ENCODE assay signal across 27 cellular contexts in genomic region chr7:64879097-64879730, GRCh38. TPM values are rescaled to one million over a fixed set of nuclear protein-coding genes. Genes with fewer than 3 reads are reported as not detected.
DNase-seq lines count a peak whose midpoint lies in the region; ATAC-seq and TF ChIP-seq lines count a peak whose summit lies in the region.
"Had no signal": no experiment of that assay in that cellular context is flagged by ENCODE, and none has a peak within 500 bp of the region (broad histone marks: within the 10 kb centered on the region; RNA-seq: fewer than 3 reads in every experiment).

No MANE protein-coding gene starts in this region.

- TF ChIP-seq CTCF in endothelial cell (IDR thresholded peaks at IDR 0.05; ENCODE audit: unreplicated experiment) (no peak), suprapubic skin (IDR thresholded peaks at IDR 0.05) (no peak)

- H3K27ac Mint-ChIP-seq in endothelial cell (ENCODE audit: unreplicated experiment), result peak overlapping the region; percentile 5
- H3K27ac Mint-ChIP-seq: activated naive CD8-positive, alpha-beta T cell; dendritic cell treated with granulocyte-macrophage colony-stimulating factor and Interleukin-4, amounts not matched to agents 40 ng/mL and 50 ng/mL, for 4 days; HFFc6; nephron progenitor cell had no signal

- no peaks in the 10 kb centered on the region for H3K27me3 ChIP-seq in suprapubic skin

- TF ChIP-seq EP300 in suprapubic skin (IDR thresholded peaks at IDR 0.05), result no peak

- H3K36me3 Mint-ChIP-seq in endothelial cell (ENCODE audit: low read depth, unreplicated experiment), result peaks cover 16% of the 10 kb centered on the region
- H3K36me3 Mint-ChIP-seq: activated naive CD8-positive, alpha-beta T cell had no signal

- peaks cover 6% of the 10 kb centered on the region for H3K4me1 Mint-ChIP-seq in endothelial cell (ENCODE audit: unreplicated experiment)
- H3K4me1 Mint-ChIP-seq: nephron progenitor cell had no signal

- H3K4me1 ChIP-seq in suprapubic skin, result peaks cover 29% of the 10 kb centered on the region
- H3K4me1 ChIP-seq: foreskin keratinocyte, uterus had no signal

- no peak overlapping the region for H3K4me3 ChIP-seq in suprapubic skin
- H3K4me3 ChIP-seq: skin epidermis, uterus had no signal

- H3K9me3 Mint-ChIP-seq in endothelial cell (ENCODE audit: unreplicated experiment), result peaks cover 13% of the 10 kb centered on the region
- H3K9me3 Mint-ChIP-seq: activated T-cell treated with anti-CD3 and anti-CD28 coated beads, Interleukin-2, amount 50 U/mL, for 4 hours had no signal

- peak; percentile 38 for DNase-seq in activated CD8-positive, alpha-beta memory T cell treated with anti-CD3 and anti-CD28 coated beads for 24 hours
- no peak for DNase-seq in activated CD8-positive, alpha-beta memory T cell treated with anti-CD3 and anti-CD28 coated beads, Interleukin-2, amount 50 U/mL, for 4 hours
- DNase-seq in M059J (ENCODE audit: low read depth) (peak; percentile 60), endothelial cell (ENCODE audit: low spot score) (peak; percentile 1), suprapubic skin (ENCODE audit: low spot score in 2 of 2) (peak; percentile 46 to 54), NCI-H82 (lab: John Stamatoyannopoulos, UW) (no peak), SKM-1 treated with dmso at 0.1 percent for 144 hours (lab: John Stamatoyannopoulos, UW; ENCODE audit: unreplicated experiment) (no peak)
- DNase-seq: activated CD4-positive, alpha-beta T cell treated with anti-CD3 and anti-CD28 coated beads, Interleukin-2, amount 50 U/mL, for 4 hours; activated T-cell treated with anti-CD3 and anti-CD28 coated beads, Interleukin-2, amount 50 U/mL, for 4 hours; C1 segment of cervical spinal cord; foreskin keratinocyte; HFFc6; kidney; NCI-H1105 treated with DMSO at 0.1 percent for 48 hours; NCI-H2081 treated with DMSO at 0.1 percent for 48 hours; NCI-H524; nephron progenitor cell; SHP77 treated with DMSO at 0.1 percent for 48 hours; stimulated activated CD4-positive, alpha-beta T cell treated with anti-CD3 and anti-CD28 coated beads, Interleukin-4, amount 100 ng/mL, for 4 hours; T-helper 2 cell; uterus; WERI-Rb-1 had no signal

- H3K36me3 ChIP-seq in suprapubic skin, result no peaks in the 10 kb centered on the region
- H3K36me3 ChIP-seq: uterus, WERI-Rb-1 had no signal

- no peaks in the 10 kb centered on the region for H3K9me3 ChIP-seq in suprapubic skin
- H3K9me3 ChIP-seq: uterus had no signal

- WGBS in suprapubic skin, result 65% methylated on average over 9 of the region's 9 CpGs

- no peak for ATAC-seq in GM21423 (IDR thresholded peaks at IDR 0.05; ENCODE audit: unreplicated experiment)
- ATAC-seq: activated T-cell treated with anti-CD3 and anti-CD28 coated beads, Interleukin-2, amount 50 U/mL, for 4 hours; foreskin keratinocyte had no signal

- peaks cover 22% of the 10 kb centered on the region for H3K27me3 Mint-ChIP-seq in endothelial cell (ENCODE audit: unreplicated experiment)

- H3K4me3 Mint-ChIP-seq in endothelial cell (ENCODE audit: unreplicated experiment), result no peak overlapping the region
- H3K4me3 Mint-ChIP-seq: activated T-cell treated with anti-CD3 and anti-CD28 coated beads, Interleukin-2, amount 50 U/mL, for 4 hours; dendritic cell treated with granulocyte-macrophage colony-stimulating factor and Interleukin-4, amounts not matched to agents 40 ng/mL and 50 ng/mL, for 4 days; HFFc6; nephron progenitor cell had no signal

- no peak for TF ChIP-seq POLR2A in suprapubic skin (IDR thresholded peaks at IDR 0.05)

- H3K27ac ChIP-seq in suprapubic skin, result peak overlapping the region; percentile 4
- H3K27ac ChIP-seq: epithelial cell of prostate, foreskin keratinocyte, skin epidermis, uterus, WERI-Rb-1 had no signal

RNA-seq across cellular contexts. Expression of gene ZNF273, which starts 23.9 kb away (rescaled TPM):
- total RNA-seq in M059J (2014; rRNA removed; shearing (Covaris generic)), result 16.0 and 17.3 TPM in 2 replicates
- total RNA-seq in endothelial cell (ENCODE audit: unreplicated experiment) (9.3 TPM), suprapubic skin (100 to 1,000 TPM; 123 to 247 (median 164) TPM)

Comparison
In these comparisons a context has a peak if more than half of its experiments do, and no peak if none do; other contexts are left out.
1. DNase-seq: peak in activated CD8-positive, alpha-beta memory T cell treated with anti-CD3 and anti-CD28 coated beads for 24 hours (single experiment), M059J (single experiment), endothelial cell (single experiment) and suprapubic skin (2 of 2); none in activated CD8-positive, alpha-beta memory T cell treated with anti-CD3 and anti-CD28 coated beads, Interleukin-2, amount 50 U/mL, for 4 hours (single experiment), NCI-H82 (single experiment) and SKM-1 treated with dmso at 0.1 percent for 144 hours (single experiment).